In genomic region chr7:78435355-78435754, GRCh38 we compare ENCODE assay signal across 26 cellular contexts.
A peak's percentile ranks its signal among the peaks of the same experiment; 100 is the strongest.
DNase-seq lines count a peak whose midpoint lies in the region; ATAC-seq and TF ChIP-seq lines count a peak whose summit lies in the region.
"Had no signal": no experiment of that assay in that cellular context is flagged by ENCODE, and none has a peak within 500 bp of the region (broad histone marks: within the 10 kb centered on the region; RNA-seq: fewer than 3 reads in every experiment).

No MANE protein-coding gene starts in this region.

- H2AK5ac ChIP-seq in H9 (ENCODE audit: insufficient read length, low read length), result no peak overlapping the region
- H2AK5ac ChIP-seq in mesendoderm (ENCODE audit: low read length), result no peak overlapping the region

- no peak overlapping the region for H3K4me3 Mint-ChIP-seq in H9
- H3K4me3 Mint-ChIP-seq: activated naive CD8-positive, alpha-beta T cell; immature natural killer cell; naive thymus-derived CD4-positive, alpha-beta T cell; stimulated activated naive CD8-positive, alpha-beta T cell treated with anti-CD3 and anti-CD28 coated beads, Interleukin-15, Interleukin-2, amounts not matched to agents 100 ng/mL and 50 ng/mL, for 24 hours; T-cell had no signal

- no peak overlapping the region for H4K91ac ChIP-seq in H9 (ENCODE audit: insufficient read length, low read depth, low read length)

- H3K79me2 ChIP-seq in H9 (ENCODE audit: insufficient read depth, low read length) (no peaks in the 10 kb centered on the region), mesendoderm (ENCODE audit: control insufficient read depth, insufficient read depth, low read length) (no peaks in the 10 kb centered on the region)
- H3K79me2 ChIP-seq: parathyroid adenoma had no signal

- no peak for TF ChIP-seq CTCF in H9 (conservative IDR thresholded peaks at IDR 0.05)
- TF ChIP-seq CTCF in BE2C (IDR thresholded peaks at IDR 0.05; ENCODE audit: low read depth, low read length), result no peak

- H3K4me2 ChIP-seq in H9 (ENCODE audit: insufficient read depth, insufficient read length, low read length) (no peak overlapping the region), mesendoderm (ENCODE audit: low read length) (no peak overlapping the region)

- no peaks in the 10 kb centered on the region for H4K20me1 ChIP-seq in H9 (ENCODE audit: control insufficient read depth, insufficient read depth, insufficient read length)

- H3K27ac Mint-ChIP-seq in H9, result peak overlapping the region in 2 of 3 experiments; percentile 5 to 48; a peak in 2 of 7 replicates
- H3K27ac Mint-ChIP-seq in activated naive CD4-positive, alpha-beta T cell treated with anti-CD3 and anti-CD28 coated beads, Interleukin-2, amount 50 U/mL, for 72 hours, result no peak overlapping the region
- H3K27ac Mint-ChIP-seq: activated naive CD8-positive, alpha-beta T cell; immature natural killer cell; naive thymus-derived CD4-positive, alpha-beta T cell; stimulated activated naive CD8-positive, alpha-beta T cell treated with anti-CD3 and anti-CD28 coated beads, Interleukin-15, Interleukin-2, amounts not matched to agents 100 ng/mL and 50 ng/mL, for 24 hours; T-cell had no signal

- H3K4me3 ChIP-seq in mesendoderm (ENCODE audit: low read length), result no peak overlapping the region
- H3K4me3 ChIP-seq in BE2C (ENCODE audit: low read depth, low read length), result no peak overlapping the region
- H3K4me3 ChIP-seq: lung, upper lobe of right lung had no signal

- no peaks in the 10 kb centered on the region for H3K9me3 ChIP-seq in H9 (ENCODE audit: control insufficient read depth, low read depth, low read length)
- no peaks in the 10 kb centered on the region for H3K9me3 ChIP-seq in BE2C
- H3K9me3 ChIP-seq: upper lobe of right lung had no signal

- no peaks in the 10 kb centered on the region; the same call in 1 of the 2 replicates for H3K4me1 ChIP-seq in H9 (ENCODE audit: insufficient read depth, low read length)
- H3K4me1 ChIP-seq in mesendoderm (ENCODE audit: control insufficient read depth, low read depth, low read length), result peaks cover 2% of the 10 kb centered on the region
- H3K4me1 ChIP-seq in BE2C, result no peaks in the 10 kb centered on the region
- H3K4me1 ChIP-seq: parathyroid adenoma, upper lobe of right lung had no signal

- WGBS in H9 (ENCODE audit: extremely low coverage, insufficient read length, low lambda C conversion rate), result no CpG with 5 or more reads among the region's 4 CpGs
- no CpG with 5 or more reads among the region's 4 CpGs for WGBS in mesendoderm (ENCODE audit: extremely low coverage, insufficient coverage, low lambda C conversion rate)

- no peak overlapping the region for H2AFZ ChIP-seq in H9 (ENCODE audit: low read length)
- H2AFZ ChIP-seq: parathyroid adenoma had no signal

- no peak overlapping the region for H3K27ac ChIP-seq in H9 (ENCODE audit: insufficient read length, low read depth, low read length)
- H3K27ac ChIP-seq in caudate nucleus (ENCODE audit: low read depth, low read length), result peak overlapping the region; percentile 36
- H3K27ac ChIP-seq in mesendoderm (ENCODE audit: low read depth, low read length), result no peak overlapping the region
- H3K27ac ChIP-seq: parathyroid adenoma, upper lobe of right lung had no signal

- H3K23ac ChIP-seq in H9 (ENCODE audit: insufficient read length, low read depth, low read length) (no peak overlapping the region), mesendoderm (ENCODE audit: low read length) (no peak overlapping the region)

- peaks cover 0 to 8% of the 10 kb centered on the region in 2 experiments; a peak in 1 of 4 replicates for H3K4me1 Mint-ChIP-seq in H9
- H3K4me1 Mint-ChIP-seq: immature natural killer cell; naive thymus-derived CD4-positive, alpha-beta T cell; T-cell had no signal

- no peaks in the 10 kb centered on the region for H3K9me3 Mint-ChIP-seq in H9
- no peaks in the 10 kb centered on the region for H3K9me3 Mint-ChIP-seq in activated naive CD4-positive, alpha-beta T cell treated with anti-CD3 and anti-CD28 coated beads, Interleukin-2, amount 50 U/mL, for 72 hours
- H3K9me3 Mint-ChIP-seq: stimulated activated naive CD8-positive, alpha-beta T cell treated with anti-CD3 and anti-CD28 coated beads, Interleukin-15, Interleukin-2, amounts not matched to agents 100 ng/mL and 50 ng/mL, for 24 hours had no signal

- H2BK15ac ChIP-seq in H9 (ENCODE audit: low read depth, low read length) (no peak overlapping the region), mesendoderm (replicated peaks; ENCODE audit: low read depth) (no peak overlapping the region)

- ATAC-seq in activated naive CD4-positive, alpha-beta T cell treated with anti-CD3 and anti-CD28 coated beads, Interleukin-2, amount 50 U/mL, for 72 hours, result no peak
- ATAC-seq: HCT116; naive thymus-derived CD4-positive, alpha-beta T cell; Right ventricle myocardium inferior; T-cell; upper lobe of right lung had no signal

- H3K27me3 ChIP-seq in H9 (ENCODE audit: insufficient read depth, low read length), result no peaks in the 10 kb centered on the region
- no peaks in the 10 kb centered on the region for H3K27me3 ChIP-seq in mesendoderm (ENCODE audit: insufficient read depth, low read length, poor library complexity)
- peaks cover 4% of the 10 kb centered on the region; the same call in 1 of the 2 replicates for H3K27me3 ChIP-seq in BE2C
- H3K27me3 ChIP-seq: upper lobe of right lung had no signal

- no peak overlapping the region for H2BK20ac ChIP-seq in H9 (ENCODE audit: low read depth, low read length, poor library complexity, severe bottlenecking)

- H3K18ac ChIP-seq in H9 (ENCODE audit: insufficient read length, low read depth, low read length) (no peak overlapping the region), mesendoderm (ENCODE audit: low read length) (peak overlapping the region; percentile 2)

- no peaks in the 10 kb centered on the region for H3K27me3 Mint-ChIP-seq in H9 (ENCODE audit: low read depth)
- H3K27me3 Mint-ChIP-seq: activated naive CD8-positive, alpha-beta T cell; brain had no signal

- no peak overlapping the region for H2BK120ac ChIP-seq in H9 (ENCODE audit: low read depth, low read length, poor library complexity, severe bottlenecking)
- H2BK120ac ChIP-seq in mesendoderm (ENCODE audit: low read depth, low read length), result no peak overlapping the region

- H3K14ac ChIP-seq in H9 (ENCODE audit: insufficient read depth, low read length), result no peak overlapping the region

- H3K23me2 ChIP-seq in H9 (ENCODE audit: insufficient read length, low read depth, low read length, poor library complexity, severe bottlenecking), result no peaks in the 10 kb centered on the region

- no peak overlapping the region for H3K9ac ChIP-seq in H9 (ENCODE audit: extremely low read depth, insufficient read length, low read length)
- H3K9ac ChIP-seq in mesendoderm (ENCODE audit: low read length), result no peak overlapping the region
- H3K9ac ChIP-seq: parathyroid adenoma had no signal

- no peak overlapping the region for H4K5ac ChIP-seq in H9 (ENCODE audit: insufficient read length, low read depth, low read length)
- H4K5ac ChIP-seq in mesendoderm (ENCODE audit: low read length), result no peak overlapping the region

- H3K36me3 Mint-ChIP-seq in H9 (ENCODE audit: insufficient read depth in 1 of 3, low read depth in 3 of 3), result no peaks in the 10 kb centered on the region
- no peaks in the 10 kb centered on the region for H3K36me3 Mint-ChIP-seq in activated naive CD4-positive, alpha-beta T cell treated with anti-CD3 and anti-CD28 coated beads, Interleukin-2, amount 50 U/mL, for 72 hours
- H3K36me3 Mint-ChIP-seq: activated naive CD8-positive, alpha-beta T cell; brain; naive thymus-derived CD4-positive, alpha-beta T cell; T-cell had no signal

- H2BK5ac ChIP-seq in H9 (ENCODE audit: insufficient read length, low read length), result no peak overlapping the region
- H2BK5ac ChIP-seq in mesendoderm (ENCODE audit: low read length), result no peak overlapping the region

- H3T11ph ChIP-seq in H9 (ENCODE audit: low read length), result no peak overlapping the region

- DNase-seq in H9 (no peak), caudate nucleus (lab: John Stamatoyannopoulos, UW) (peak in 7 of 61 donors; percentile 4 to 33 (median 15)), mesendoderm (no peak), superior temporal gyrus (ENCODE audit: extremely low spot score) (peak; percentile 79), NCI-H1694 treated with DMSO at 0.1 percent for 48 hours (lab: John Stamatoyannopoulos, UW) (no peak), BE2C (no peak), NCI-H510A treated with DMSO at 0.1 percent for 48 hours (lab: John Stamatoyannopoulos, UW) (no peak)
- DNase-seq in activated naive CD4-positive, alpha-beta T cell treated with anti-CD3 and anti-CD28 coated beads, Interleukin-2, amount 50 U/mL, for 72 hours (ENCODE audit: low spot score in 2 of 2), result no peak
- DNase-seq: activated CD4-positive, alpha-beta T cell treated with anti-CD3 and anti-CD28 coated beads for 4 hours; AML-193; cortex of kidney; DND-41; immature natural killer cell; naive thymus-derived CD4-positive, alpha-beta T cell; NCI-H2107; NCI-H526 treated with DMSO at 0.1 percent for 48 hours; stimulated activated CD4-positive, alpha-beta T cell treated with anti-CD3 and anti-CD28 coated beads, Interleukin-4, amount 100 ng/mL, for 1 hour; T-cell; upper lobe of right lung had no signal

- H4K8ac ChIP-seq in H9 (replicated peaks; ENCODE audit: insufficient read length, low read depth, low read length) (no peak overlapping the region), mesendoderm (ENCODE audit: low read depth, low read length) (no peak overlapping the region)

- H3K4ac ChIP-seq in H9 (ENCODE audit: low read depth, low read length) (no peak overlapping the region), mesendoderm (ENCODE audit: low read depth, low read length) (no peak overlapping the region)

- H3K56ac ChIP-seq in H9 (ENCODE audit: insufficient read length, low read depth, low read length) (no peak overlapping the region), mesendoderm (ENCODE audit: low read length) (no peak overlapping the region)

- H3K79me1 ChIP-seq in H9 (ENCODE audit: insufficient read depth, low read depth, low read length, poor library complexity, severe bottlenecking), result no peaks in the 10 kb centered on the region
- no peaks in the 10 kb centered on the region for H3K79me1 ChIP-seq in mesendoderm (ENCODE audit: low read length)

- H3K36me3 ChIP-seq in mesendoderm (ENCODE audit: control insufficient read depth, insufficient read depth, low read length) (no peaks in the 10 kb centered on the region), BE2C (no peaks in the 10 kb centered on the region)
- H3K36me3 ChIP-seq: upper lobe of right lung had no signal

- no peak overlapping the region for H2BK12ac ChIP-seq in H9 (ENCODE audit: insufficient read length, low read depth, low read length)

Comparison
In these comparisons a context has a peak if more than half of its experiments do, and no peak if none do; other contexts are left out.
1. H3K27ac Mint-ChIP-seq: peak in H9 (2 of 3); none in activated naive CD4-positive, alpha-beta T cell treated with anti-CD3 and anti-CD28 coated beads, Interleukin-2, amount 50 U/mL, for 72 hours (0 of 2).